In the genomic region with DNA sequence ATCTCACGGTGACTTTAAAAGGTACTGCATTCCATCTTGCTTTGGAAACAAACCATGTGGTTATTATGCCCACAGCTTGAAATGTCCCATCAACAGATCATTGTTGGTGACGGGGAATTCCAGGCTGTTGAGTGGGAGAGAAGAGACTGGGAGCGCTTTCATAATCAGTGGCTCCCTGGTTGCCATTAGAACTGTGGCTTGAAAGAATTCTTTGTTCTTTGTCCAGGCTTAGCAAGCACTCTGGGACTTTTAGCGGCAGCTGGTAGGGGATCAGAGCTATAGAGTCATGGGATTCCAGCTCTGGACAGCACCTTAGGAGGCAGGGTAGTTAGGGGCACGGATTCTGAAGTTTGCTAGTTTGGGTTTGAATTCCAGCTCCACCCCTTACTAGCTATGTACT, we compare ENCODE assay signal across 13 cellular contexts. TPM values are rescaled to one million over a fixed set of nuclear protein-coding genes. Genes with fewer than 3 reads are reported as not detected.
DNase-seq lines count a peak whose midpoint lies in the region; ATAC-seq, FAIRE-seq and TF ChIP-seq lines count a peak whose summit lies in the region.
"Had no signal": no experiment of that assay in that cellular context is flagged by ENCODE, and none has a peak within 500 bp of the region (broad histone marks: within the 10 kb centered on the region; RNA-seq: fewer than 3 reads in every experiment).

No MANE protein-coding gene starts in this region.

- peak overlapping the region; percentile 22 for H2AFZ ChIP-seq in neuron (ENCODE audit: low read depth, low read length)

- no peak overlapping the region for H3K4me3 ChIP-seq in AG09309 (ENCODE audit: control insufficient read depth, low read depth, low read length)
- H3K4me3 ChIP-seq in foreskin fibroblast (ENCODE audit: low read depth in 1 of 2, low read length in 2 of 2): no peak overlapping the region
- H3K4me3 ChIP-seq in neuron (ENCODE audit: low read length): no peak overlapping the region
- H3K4me3 ChIP-seq in ascending aorta: no peak overlapping the region
- no peak overlapping the region for H3K4me3 ChIP-seq in mucosa of descending colon

- no peak for TF ChIP-seq CTCF in AG09309 (IDR thresholded peaks at IDR 0.05; ENCODE audit: control insufficient read depth, insufficient read depth, low read depth, low read length, missing control alignments)
- no peak for TF ChIP-seq CTCF in foreskin fibroblast (IDR thresholded peaks at IDR 0.05; ENCODE audit: low read depth, low read length)
- no peak for TF ChIP-seq CTCF in ascending aorta (IDR thresholded peaks at IDR 0.05)
- TF ChIP-seq CTCF in mucosa of descending colon (IDR thresholded peaks at IDR 0.05): no peak

- no peak overlapping the region for H3K27ac ChIP-seq in ascending aorta
- H3K27ac ChIP-seq: C4-2B had no signal

- intact Hi-C loops in ascending aorta (cut with DNase I): no loop called here
- intact Hi-C loops in mucosa of descending colon (cut with DNase I, micrococcal nuclease): no loop called here

- no peaks in the 10 kb centered on the region for H3K36me3 ChIP-seq in neuron (ENCODE audit: insufficient read depth, low read length)
- no peaks in the 10 kb centered on the region for H3K36me3 ChIP-seq in ascending aorta
- no peaks in the 10 kb centered on the region for H3K36me3 ChIP-seq in mucosa of descending colon (ENCODE audit: low read depth)

- H3K9me3 ChIP-seq in neuron (ENCODE audit: low read length) (no peaks in the 10 kb centered on the region), ascending aorta (no peaks in the 10 kb centered on the region), mucosa of descending colon (no peaks in the 10 kb centered on the region)

- no peaks in the 10 kb centered on the region for H3K27me3 ChIP-seq in neuron (ENCODE audit: insufficient read depth, low read length)
- no peaks in the 10 kb centered on the region for H3K27me3 ChIP-seq in ascending aorta

- FAIRE-seq in GM12892 (lab: Jason Lieb, UNC): no peak

- TF ChIP-seq POLR2A in GM12892 (IDR thresholded peaks at IDR 0.05; ENCODE audit: low read depth, low read length): no peak

- DNase-seq in AG09309 (ENCODE audit: low read depth) (peak; percentile 8), RPMI7951 (ENCODE audit: low read depth) (peak; percentile 95), foreskin fibroblast (peak; percentile 70 to 78), GM12892 (ENCODE audit: insufficient read length) (no peak), ascending aorta (ENCODE audit: low spot score in 2 of 2) (no peak), mucosa of descending colon (no peak)
- DNase-seq: NCI-H2081 had no signal

- no peak for ATAC-seq in HG03135 (IDR thresholded peaks at IDR 0.05; ENCODE audit: unreplicated experiment)
- ATAC-seq in mucosa of descending colon: no peak
- ATAC-seq: activated T-helper 17 cell treated with anti-CD3 and anti-CD28 coated beads, Interleukin-2, amount 50 U/mL, for 72 hours had no signal

- H3K4me1 ChIP-seq in neuron (ENCODE audit: insufficient read depth, low read length) (peaks cover 5% of the 10 kb centered on the region), ascending aorta (peaks cover 0 to 3% of the 10 kb centered on the region in 2 donors), mucosa of descending colon (ENCODE audit: low read depth) (no peaks in the 10 kb centered on the region)

RNA-seq across cellular contexts. Expression of a gene that starts 22.0 kb away (rescaled TPM):
- total RNA-seq in RPMI7951 (2014; rRNA removed; shearing (Covaris generic)): not detected in 2 replicates
- polyA plus RNA-seq in GM12892 (2012; ENCODE audit: missing spikeins): 1.8 TPM
- total RNA-seq in ascending aorta (not detected), mucosa of descending colon (not detected)
- total RNA-seq: activated T-helper 17 cell treated with anti-CD3 and anti-CD28 coated beads, Interleukin-2, amount 50 U/mL, for 72 hours; skeletal muscle tissue; T-helper 1 cell treated with Interleukin-12 subunit alpha and Interleukin-12 subunit beta and Interleukin-4 antibody, amounts not matched to agents 30 ng/mL and 1 ng/mL, for 36 hours had no signal

Comparison
In these comparisons a context has a peak if more than half of its experiments do, and no peak if none do; other contexts are left out.
1. DNase-seq: peak in AG09309 (single experiment), RPMI7951 (single experiment) and foreskin fibroblast (2 of 2); none in GM12892 (single experiment), ascending aorta (0 of 2) and mucosa of descending colon (0 of 3).